ENCODE assay signal across 19 cellular contexts in the genomic region with DNA sequence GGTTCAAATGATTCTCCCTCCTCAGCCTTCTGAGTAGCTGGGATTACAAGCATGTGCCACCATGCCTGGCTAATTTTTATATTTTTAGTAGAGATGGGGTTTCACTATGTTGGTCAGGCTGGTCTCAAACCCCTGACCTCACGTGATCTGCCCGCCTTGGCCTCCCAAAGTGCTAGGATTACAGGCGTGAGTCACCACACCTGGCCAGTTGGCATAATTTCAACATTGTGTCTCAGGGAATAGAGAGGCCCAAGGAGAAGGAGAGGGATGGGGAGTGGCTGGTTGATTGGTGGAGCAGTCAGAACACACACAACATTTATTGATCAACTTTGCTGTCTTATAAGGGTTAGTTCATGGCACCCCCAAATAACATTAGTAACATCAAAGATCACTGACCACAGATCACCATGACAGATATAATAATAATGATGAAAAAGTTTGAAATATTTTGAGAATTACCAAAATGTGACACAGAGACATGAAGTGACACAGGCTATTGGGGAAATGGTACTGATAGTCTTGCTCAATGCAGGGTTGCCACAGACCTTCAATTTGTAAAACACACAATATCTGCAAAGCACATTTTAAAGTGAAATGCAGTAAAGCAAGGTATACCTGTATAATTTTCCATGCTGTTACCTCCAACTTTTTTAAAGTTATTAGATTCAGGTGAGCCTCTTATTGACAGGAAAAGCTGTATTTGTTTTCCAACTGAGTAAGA.
"Had no signal": no experiment of that assay in that cellular context is flagged by ENCODE, and none has a peak within 500 bp of the region (broad histone marks: within the 10 kb centered on the region; RNA-seq: fewer than 3 reads in every experiment).

No MANE protein-coding gene starts in this region.

- ATAC-seq: activated CD4-positive, alpha-beta T cell treated with anti-CD3 and anti-CD28 coated beads for 36 hours; activated CD8-positive, alpha-beta memory T cell treated with anti-CD3 and anti-CD28 coated beads, Interleukin-2, amount 10 ng/mL, durations not matched to agents 7 days and 5 days; effector memory CD8-positive, alpha-beta T cell; left ventricle myocardium superior; natural killer cell treated with Interleukin-12 subunit alpha and Interleukin-12 subunit beta and Interleukin-15 and Interleukin-18, amount 100 ng/mL, for 72 hours; stimulated activated naive B cell treated with anti-CD40 and anti-IgM and Interleukin-4, amounts not matched to agents 10 μg/mL and 1 μg/mL and 100 μg/mL, for 72 hours had no signal

- DNase-seq: activated CD4-positive, alpha-beta memory T cell treated with anti-CD3 and anti-CD28 coated beads for 36 hours; activated CD4-positive, alpha-beta T cell treated with anti-CD3 and anti-CD28 coated beads for 36 hours; activated CD8-positive, alpha-beta memory T cell treated with anti-CD3 and anti-CD28 coated beads, Interleukin-2, amount 10 ng/mL, durations not matched to agents 7 days and 5 days; activated naive CD4-positive, alpha-beta T cell treated with anti-CD3 and anti-CD28 coated beads, Interleukin-2, amount 50 U/mL, for 16 hours; activated T-cell treated with anti-CD3 and anti-CD28 coated beads, Interleukin-2, amount 50 U/mL, for 1 hour; dermis blood vessel endothelial cell; effector memory CD8-positive, alpha-beta T cell; head of caudate nucleus; kidney glomerular epithelial cell; left ventricle myocardium superior; mesenchymal stem cell; occipital lobe; stimulated activated CD4-positive, alpha-beta T cell treated with anti-CD3 and anti-CD28 coated beads, Interleukin-15, amount 100 ng/mL, for 24 hours; stimulated activated CD4-positive, alpha-beta T cell treated with anti-CD3 and anti-CD28 coated beads, Interleukin-4, amount 100 ng/mL, for 1 hour; stimulated activated naive B cell treated with anti-CD40 and anti-IgM and Interleukin-4, amounts not matched to agents 10 μg/mL and 1 μg/mL and 100 μg/mL, for 72 hours; tibial artery; uterus had no signal

- H3K27ac Mint-ChIP-seq: activated CD4-positive, alpha-beta memory T cell treated with anti-CD3 and anti-CD28 coated beads for 36 hours; activated CD4-positive, alpha-beta T cell treated with anti-CD3 and anti-CD28 coated beads for 36 hours; activated CD8-positive, alpha-beta memory T cell treated with anti-CD3 and anti-CD28 coated beads, Interleukin-2, amount 10 ng/mL, durations not matched to agents 7 days and 5 days; natural killer cell treated with Interleukin-12 subunit alpha and Interleukin-12 subunit beta and Interleukin-15 and Interleukin-18, amount 100 ng/mL, for 72 hours; progenitor cell of endocrine pancreas; stimulated activated naive B cell treated with anti-CD40 and anti-IgM and Interleukin-4, amounts not matched to agents 10 μg/mL and 1 μg/mL and 100 μg/mL, for 72 hours had no signal

- H3K4me3 Mint-ChIP-seq: activated CD4-positive, alpha-beta memory T cell treated with anti-CD3 and anti-CD28 coated beads for 36 hours; activated CD4-positive, alpha-beta T cell treated with anti-CD3 and anti-CD28 coated beads for 36 hours; activated CD8-positive, alpha-beta memory T cell treated with anti-CD3 and anti-CD28 coated beads, Interleukin-2, amount 10 ng/mL, durations not matched to agents 7 days and 5 days; effector memory CD8-positive, alpha-beta T cell; natural killer cell treated with Interleukin-12 subunit alpha and Interleukin-12 subunit beta and Interleukin-15 and Interleukin-18, amount 100 ng/mL, for 72 hours; stimulated activated naive B cell treated with anti-CD40 and anti-IgM and Interleukin-4, amounts not matched to agents 10 μg/mL and 1 μg/mL and 100 μg/mL, for 72 hours had no signal

- H3K36me3 Mint-ChIP-seq: activated CD4-positive, alpha-beta memory T cell treated with anti-CD3 and anti-CD28 coated beads for 36 hours; activated CD8-positive, alpha-beta memory T cell treated with anti-CD3 and anti-CD28 coated beads, Interleukin-2, amount 10 ng/mL, durations not matched to agents 7 days and 5 days; natural killer cell treated with Interleukin-12 subunit alpha and Interleukin-12 subunit beta and Interleukin-15 and Interleukin-18, amount 100 ng/mL, for 72 hours; stimulated activated naive B cell treated with anti-CD40 and anti-IgM and Interleukin-4, amounts not matched to agents 10 μg/mL and 1 μg/mL and 100 μg/mL, for 72 hours had no signal

- H3K9me3 Mint-ChIP-seq: activated CD4-positive, alpha-beta memory T cell treated with anti-CD3 and anti-CD28 coated beads for 36 hours; effector memory CD8-positive, alpha-beta T cell; natural killer cell treated with Interleukin-12 subunit alpha and Interleukin-12 subunit beta and Interleukin-15 and Interleukin-18, amount 100 ng/mL, for 72 hours; stimulated activated naive B cell treated with anti-CD40 and anti-IgM and Interleukin-4, amounts not matched to agents 10 μg/mL and 1 μg/mL and 100 μg/mL, for 72 hours had no signal

- H3K4me1 Mint-ChIP-seq: activated CD4-positive, alpha-beta T cell treated with anti-CD3 and anti-CD28 coated beads for 36 hours had no signal
